Comparison of ENCODE assay signal across 14 cellular contexts in genomic region chr10:45452268-45452667, GRCh38.
DNase-seq lines count a peak whose midpoint lies in the region; ATAC-seq and TF ChIP-seq lines count a peak whose summit lies in the region.
"Had no signal": no experiment of that assay in that cellular context is flagged by ENCODE, and none has a peak within 500 bp of the region (broad histone marks: within the 10 kb centered on the region; RNA-seq: fewer than 3 reads in every experiment).

No MANE protein-coding gene starts in this region.

- H3K36me3 ChIP-seq in cardiac muscle cell (no peaks in the 10 kb centered on the region), heart left ventricle (peaks cover 0 to 16% (median 7%) of the 10 kb centered on the region in 9 donors)
- H3K36me3 ChIP-seq: HAP-1 had no signal

- TF ChIP-seq CTCF in cardiac muscle cell (IDR thresholded peaks at IDR 0.05; ENCODE audit: low read depth, low read length) (no peak), heart left ventricle (IDR thresholded peaks at IDR 0.05) (no peak), HL-60 (IDR thresholded peaks at IDR 0.05; ENCODE audit: insufficient read depth, low read length) (no peak)

- H3K4me3 ChIP-seq in cardiac muscle cell (no peak overlapping the region), heart left ventricle (no peak overlapping the region), HL-60 (replicated peaks; ENCODE audit: insufficient read depth, low read length) (no peak overlapping the region)
- H3K4me3 ChIP-seq: A549, HAP-1 had no signal

- H3K27ac ChIP-seq in cardiac muscle cell (peak overlapping the region; percentile 25), heart left ventricle (peak overlapping the region in 1 of 12 donors; percentile 54), HL-60 (replicated peaks) (peak overlapping the region; percentile 83)
- H3K27ac ChIP-seq: A549 had no signal

- H3K4me3 Mint-ChIP-seq in T-cell = no peak overlapping the region
- H3K4me3 Mint-ChIP-seq in stimulated activated memory B cell treated with anti-CD40 and anti-IgM and Interleukin-4, amounts not matched to agents 10 μg/mL and 1 μg/mL and 100 μg/mL, for 72 hours = no peak overlapping the region
- H3K4me3 Mint-ChIP-seq: CD14-positive monocyte; CD8-positive, alpha-beta memory T cell had no signal

- intact Hi-C loops in heart left ventricle (cut with DNase I) = loop anchor here in 2 of 10 donors (10.0 kb wide), 2 partner anchors 197 to 207 kb away; no protein-coding TSS in a partner anchor

- H3K4me1 Mint-ChIP-seq in T-cell = peaks cover 8 to 27% (median 21%) of the 10 kb centered on the region in 3 donors
- H3K4me1 Mint-ChIP-seq in stimulated activated memory B cell treated with anti-CD40 and anti-IgM and Interleukin-4, amounts not matched to agents 10 μg/mL and 1 μg/mL and 100 μg/mL, for 72 hours = peaks cover 44% of the 10 kb centered on the region

- POLR2A ChIA-PET in T-cell (lab: Charles Lee) = no interaction called here

- DNase-seq in cardiac muscle cell (ENCODE audit: low read depth in 1 of 2, low spot score in 1 of 2) (no peak), heart left ventricle (no peak), HL-60 (ENCODE audit: low read depth in 1 of 2, low spot score in 1 of 2) (no peak), T-cell (no peak)
- DNase-seq: Caco-2; CD8-positive, alpha-beta memory T cell; DND-41; GDM1; GOT3 had no signal

- no peaks in the 10 kb centered on the region for H3K9me3 ChIP-seq in cardiac muscle cell (ENCODE audit: low read depth)
- no peaks in the 10 kb centered on the region for H3K9me3 ChIP-seq in heart left ventricle
- H3K9me3 ChIP-seq: A549, Caco-2, HAP-1 had no signal

- CTCF ChIA-PET in T-cell (lab: Charles Lee) = interaction anchor here in 1 of 2 donors (1.3 kb wide), 1 partner anchor 13 kb away, joined by 4 read pairs; no protein-coding TSS in a partner anchor

- no peak for TF ChIP-seq POLR2A in heart left ventricle (IDR thresholded peaks at IDR 0.05)

- peaks cover 19% of the 10 kb centered on the region for H3K36me3 Mint-ChIP-seq in T-cell
- H3K36me3 Mint-ChIP-seq in stimulated activated memory B cell treated with anti-CD40 and anti-IgM and Interleukin-4, amounts not matched to agents 10 μg/mL and 1 μg/mL and 100 μg/mL, for 72 hours = peaks cover 32% of the 10 kb centered on the region

- H3K9me3 Mint-ChIP-seq in T-cell = no peaks in the 10 kb centered on the region
- H3K9me3 Mint-ChIP-seq in stimulated activated memory B cell treated with anti-CD40 and anti-IgM and Interleukin-4, amounts not matched to agents 10 μg/mL and 1 μg/mL and 100 μg/mL, for 72 hours = peaks cover 4% of the 10 kb centered on the region
- H3K9me3 Mint-ChIP-seq: CD8-positive, alpha-beta memory T cell had no signal

- H3K27me3 Mint-ChIP-seq in T-cell = no peaks in the 10 kb centered on the region
- no peaks in the 10 kb centered on the region for H3K27me3 Mint-ChIP-seq in stimulated activated memory B cell treated with anti-CD40 and anti-IgM and Interleukin-4, amounts not matched to agents 10 μg/mL and 1 μg/mL and 100 μg/mL, for 72 hours

- H3K4me1 ChIP-seq in cardiac muscle cell (ENCODE audit: low read depth) = peaks cover 12% of the 10 kb centered on the region
- H3K4me1 ChIP-seq in heart left ventricle = peaks cover 0 to 28% (median 17%) of the 10 kb centered on the region in 12 donors
- H3K4me1 ChIP-seq: A549, Caco-2, HAP-1 had no signal

- peak overlapping the region; percentile 2 to 15 for H3K27ac Mint-ChIP-seq in T-cell
- peak overlapping the region; percentile 93 for H3K27ac Mint-ChIP-seq in stimulated activated memory B cell treated with anti-CD40 and anti-IgM and Interleukin-4, amounts not matched to agents 10 μg/mL and 1 μg/mL and 100 μg/mL, for 72 hours

- H3K27me3 ChIP-seq in cardiac muscle cell = no peaks in the 10 kb centered on the region
- H3K27me3 ChIP-seq in heart left ventricle = no peaks in the 10 kb centered on the region
- no peaks in the 10 kb centered on the region for H3K27me3 ChIP-seq in HL-60 (ENCODE audit: insufficient read depth, poor library complexity, severe bottlenecking)

- ATAC-seq in heart left ventricle (no peak), T-cell (replicated peaks in 1 of 4) (no peak), HG03469 (IDR thresholded peaks at IDR 0.05; ENCODE audit: unreplicated experiment) (no peak)
- ATAC-seq in stimulated activated memory B cell treated with anti-CD40 and anti-IgM and Interleukin-4, amounts not matched to agents 10 μg/mL and 1 μg/mL and 100 μg/mL, for 72 hours = no peak
- ATAC-seq: A549 had no signal
